Comparison of ENCODE assay signal across 8 cellular contexts in the genomic region with DNA sequence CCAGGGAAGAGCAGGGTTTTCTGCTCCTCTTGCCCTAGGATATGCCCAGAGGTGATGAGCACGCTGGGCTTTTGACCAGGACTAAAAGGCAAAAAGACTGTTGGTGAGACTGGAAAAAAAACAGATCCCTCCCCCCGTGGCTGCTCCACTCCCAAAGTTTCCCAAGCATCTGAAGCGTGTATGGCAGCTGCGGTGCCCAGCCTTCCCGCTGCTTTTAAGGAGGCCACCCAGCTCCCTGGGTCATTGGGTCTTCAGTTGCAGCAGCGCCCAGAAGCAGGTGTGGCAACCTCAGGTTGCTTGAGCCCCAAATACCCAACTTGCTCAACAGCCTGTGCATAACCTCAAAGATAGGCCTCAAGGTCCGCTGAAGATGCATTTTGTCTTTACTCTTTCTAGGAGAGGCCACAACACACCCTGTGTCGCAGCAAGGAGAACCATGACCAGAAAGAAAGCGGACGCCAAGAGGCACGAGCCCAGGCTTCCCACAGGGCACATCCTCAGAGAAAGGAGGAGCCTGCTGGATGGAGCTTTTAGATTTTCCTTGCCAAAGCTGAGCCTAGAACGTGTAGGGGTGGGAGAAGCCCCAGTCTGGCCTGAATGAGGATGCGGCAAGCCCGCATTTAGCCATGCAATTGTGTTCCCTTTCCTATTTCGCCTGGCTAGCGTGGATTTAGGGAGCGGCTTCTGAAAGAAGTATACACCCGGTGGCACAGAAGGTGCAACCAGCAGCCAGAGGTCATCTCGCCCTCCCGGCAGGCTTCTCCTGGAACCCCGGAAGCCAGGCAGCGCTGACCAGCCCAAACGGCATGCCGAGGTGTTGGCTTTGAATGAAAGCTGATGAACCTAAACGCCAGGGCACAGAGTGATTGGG. TPM values are rescaled to one million over a fixed set of nuclear protein-coding genes. Genes with fewer than 3 reads are reported as not detected.
A peak's percentile ranks its signal among the peaks of the same experiment; 100 is the strongest.
DNase-seq lines count a peak whose midpoint lies in the region; ATAC-seq and TF ChIP-seq lines count a peak whose summit lies in the region.

No MANE protein-coding gene starts in this region.

- intact Hi-C loops in ovary (cut with DNase I), result loop anchor here in 1 of 4 donors (5.0 kb wide), 1 partner anchor 110 kb away; no protein-coding TSS in a partner anchor

- H3K36me3 ChIP-seq in ovary (no peaks in the 10 kb centered on the region), H7 (replicated peaks; ENCODE audit: control insufficient read depth, insufficient read depth, low read length) (no peaks in the 10 kb centered on the region)

- ATAC-seq in HG03196 (IDR thresholded peaks at IDR 0.05; ENCODE audit: unreplicated experiment), result no peak

- no peak for TF ChIP-seq CTCF in epithelial cell of proximal tubule (conservative IDR thresholded peaks at IDR 0.05; ENCODE audit: low read depth, low read length)
- no peak for TF ChIP-seq CTCF in ovary (IDR thresholded peaks at IDR 0.05)

- DNase-seq in ELF-1 (ENCODE audit: low read depth, low spot score) (peak; percentile 54), NCI-H526 (lab: John Stamatoyannopoulos, UW) (peak; percentile 34 to 73), epithelial cell of proximal tubule (ENCODE audit: low read depth) (no peak), ovary (no peak), OCI-M1 (lab: John Stamatoyannopoulos, UW) (no peak), Kasumi-1 (lab: John Stamatoyannopoulos, UW) (no peak), H7 (no peak)

- no peak overlapping the region for H3K27ac ChIP-seq in ovary

- no peak for TF ChIP-seq EP300 in ovary (IDR thresholded peaks at IDR 0.05)

- H3K4me1 ChIP-seq in ovary (ENCODE audit: insufficient read depth), result peaks cover 4% of the 10 kb centered on the region

- 22 to 36% (median 24%) methylated on average over 25 of the region's 25 CpGs for WGBS in ovary, 3 donors

- H3K27me3 ChIP-seq in ovary, result no peaks in the 10 kb centered on the region
- H3K27me3 ChIP-seq in H7 (ENCODE audit: control insufficient read depth, insufficient read depth, low read length), result peaks cover 2% of the 10 kb centered on the region; the same call in 1 of the 2 replicates

- no peak for TF ChIP-seq POLR2A in ovary (IDR thresholded peaks at IDR 0.05)

- no peaks in the 10 kb centered on the region for H3K9me3 ChIP-seq in ovary

- H3K4me3 ChIP-seq in epithelial cell of proximal tubule (ENCODE audit: low read depth, low read length) (peak overlapping the region; percentile 54), ovary (peak overlapping the region; percentile 37), H7 (ENCODE audit: insufficient read depth, low read depth, low read length) (no peak overlapping the region)

RNA-seq across cellular contexts. Expression of a gene that starts 1.9 kb away (rescaled TPM):
- total RNA-seq in epithelial cell of proximal tubule, result 0.51 and 3.4 TPM in 2 replicates
- total RNA-seq in ovary, result 10 to 100 TPM in 6 of 7 donors, 1 to 10 TPM in 1; 6.4 to 36.8 (median 15.8) TPM
- 1 to 10 TPM; 2.1 to 6.2 TPM for polyA plus RNA-seq in ovary
- total RNA-seq in H7 (2014; rRNA removed; shearing (Covaris generic)), result 5.0 and 5.3 TPM in 2 replicates

Comparison
In these comparisons a context has a peak if more than half of its experiments do, and no peak if none do; other contexts are left out.
1. DNase-seq: peak in ELF-1 (single experiment) and NCI-H526 (2 of 2); none in epithelial cell of proximal tubule (single experiment), ovary (0 of 5), OCI-M1 (single experiment), Kasumi-1 (0 of 2) and H7 (single experiment).